In the genomic region with DNA sequence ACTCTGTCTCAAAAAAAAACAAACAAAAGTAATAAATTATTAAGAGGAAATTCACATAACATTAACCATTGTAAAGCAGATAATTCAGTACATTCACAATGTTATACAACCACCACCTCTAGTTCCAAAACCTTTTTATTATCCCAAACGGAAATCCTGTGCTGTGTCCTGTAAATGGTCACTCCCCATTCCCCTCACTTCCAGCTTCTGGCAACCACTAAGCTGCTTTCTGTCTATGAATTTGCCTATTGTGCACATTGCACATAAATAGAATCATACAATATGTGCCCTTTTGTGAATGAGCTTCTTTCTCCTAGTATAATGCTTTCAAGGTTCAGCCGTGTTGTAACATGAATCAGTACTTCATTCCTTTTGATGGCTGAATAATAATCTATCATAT, we compare ENCODE assay signal across 26 cellular contexts. TPM values are rescaled to one million over a fixed set of nuclear protein-coding genes. Genes with fewer than 3 reads are reported as not detected.
"Had no signal": no experiment of that assay in that cellular context is flagged by ENCODE, and none has a peak within 500 bp of the region (broad histone marks: within the 10 kb centered on the region; RNA-seq: fewer than 3 reads in every experiment).

No MANE protein-coding gene starts in this region.

- H3K4me3 Mint-ChIP-seq: activated CD4-positive, alpha-beta memory T cell treated with anti-CD3 and anti-CD28 coated beads for 36 hours; activated CD4-positive, alpha-beta T cell treated with anti-CD3 and anti-CD28 coated beads, Interleukin-2, amount 10 ng/mL, durations not matched to agents 7 days and 5 days; activated naive CD8-positive, alpha-beta T cell; activated T-cell treated with anti-CD3 and anti-CD28 coated beads, Interleukin-2, amount 50 U/mL, for 4 hours; brain had no signal

- DNase-seq: activated CD4-positive, alpha-beta memory T cell treated with anti-CD3 and anti-CD28 coated beads for 36 hours; activated CD4-positive, alpha-beta T cell treated with anti-CD3 and anti-CD28 coated beads, Interleukin-2, amount 10 ng/mL, durations not matched to agents 7 days and 5 days; activated CD4-positive, CD25-positive, alpha-beta regulatory T cell; activated CD8-positive, alpha-beta memory T cell treated with anti-CD3 and anti-CD28 coated beads for 24 hours; activated effector memory CD4-positive, alpha-beta T cell treated with anti-CD3 and anti-CD28 coated beads, Interleukin-2, amount 50 U/mL, for 16 hours; activated naive CD4-positive, alpha-beta T cell treated with Interleukin-2 at 50 U/mL for 16 hours; activated T-cell treated with anti-CD3 and anti-CD28 coated beads, Interleukin-2, amount 50 U/mL, for 4 hours; IMR-90; Kasumi-1; KBM-7; NCI-H1048; NCI-H146; NCI-H1930; NCI-H2107; NCI-H345; NCI-H510A; NCI-H526 treated with DMSO at 0.1 percent for 48 hours; NCI-H82; SJCRH30; SW 1271 had no signal

- H3K27me3 ChIP-seq: SJCRH30 had no signal

- H3K4me3 ChIP-seq: SJCRH30 had no signal

- ATAC-seq: activated T-cell treated with anti-CD3 and anti-CD28 coated beads, Interleukin-2, amount 50 U/mL, for 4 hours; SK-N-SH treated with all-trans-retinoic acid at 6 μM for 48 hours had no signal

- H3K27ac Mint-ChIP-seq: activated CD4-positive, alpha-beta memory T cell treated with anti-CD3 and anti-CD28 coated beads for 36 hours; activated CD4-positive, alpha-beta T cell treated with anti-CD3 and anti-CD28 coated beads, Interleukin-2, amount 10 ng/mL, durations not matched to agents 7 days and 5 days; activated naive CD8-positive, alpha-beta T cell; brain had no signal

- H3K9me3 ChIP-seq: SJCRH30 had no signal

- H3K4me1 ChIP-seq: SJCRH30 had no signal

- H3K27me3 Mint-ChIP-seq: activated CD4-positive, alpha-beta memory T cell treated with anti-CD3 and anti-CD28 coated beads for 36 hours; activated naive CD8-positive, alpha-beta T cell had no signal

- H3K36me3 ChIP-seq: SJCRH30 had no signal

- H3K9me3 Mint-ChIP-seq: activated CD4-positive, alpha-beta memory T cell treated with anti-CD3 and anti-CD28 coated beads for 36 hours; activated CD4-positive, alpha-beta T cell treated with anti-CD3 and anti-CD28 coated beads, Interleukin-2, amount 10 ng/mL, durations not matched to agents 7 days and 5 days; activated T-cell treated with anti-CD3 and anti-CD28 coated beads, Interleukin-2, amount 50 U/mL, for 4 hours had no signal

- H3K27ac ChIP-seq: SJCRH30 had no signal

- H3K36me3 Mint-ChIP-seq: activated CD4-positive, alpha-beta memory T cell treated with anti-CD3 and anti-CD28 coated beads for 36 hours; activated naive CD8-positive, alpha-beta T cell; brain had no signal

RNA-seq across cellular contexts. Expression of a gene that starts 20.8 kb away (rescaled TPM):
- total RNA-seq: activated CD4-positive, alpha-beta memory T cell treated with anti-CD3 and anti-CD28 coated beads for 36 hours; activated CD4-positive, alpha-beta T cell treated with anti-CD3 and anti-CD28 coated beads, Interleukin-2, amount 10 ng/mL, durations not matched to agents 7 days and 5 days; IMR-90; OCI-LY7; RPMI7951; SJCRH30; T-helper 1 cell treated with Interleukin-12 subunit alpha and Interleukin-12 subunit beta and Interleukin-4 antibody, amounts not matched to agents 30 ng/mL and 1 ng/mL, for 36 hours had no signal
- polyA plus RNA-seq: IMR-90 had no signal
